ENCODE assay signal across 25 cellular contexts in genomic region chr13:106375085-106375484, GRCh38.
DNase-seq lines count a peak whose midpoint lies in the region; ATAC-seq, FAIRE-seq and TF ChIP-seq lines count a peak whose summit lies in the region.
"Had no signal": no experiment of that assay in that cellular context is flagged by ENCODE, and none has a peak within 500 bp of the region (broad histone marks: within the 10 kb centered on the region; RNA-seq: fewer than 3 reads in every experiment).

No MANE protein-coding gene starts in this region.

- H3K4ac ChIP-seq in neuronal stem cell (ENCODE audit: low read length): peak overlapping the region; percentile 6

- H3K4me3 ChIP-seq in BLaER1 treated with 17β-estradiol and CSF1 and Interleukin-3, amounts not matched to agents 10 nM and 100 nM: no peak overlapping the region
- H3K4me3 ChIP-seq in astrocyte (ENCODE audit: insufficient read depth, low read depth, low read length) (no peak overlapping the region), neuronal stem cell (ENCODE audit: low read length in 2 of 2) (no peak overlapping the region), uterus (no peak overlapping the region), body of pancreas (no peak overlapping the region)

- no peak overlapping the region for H3K9ac ChIP-seq in BLaER1 treated with 17β-estradiol and CSF1 and Interleukin-3, amounts not matched to agents 10 nM and 100 nM
- H3K9ac ChIP-seq in astrocyte (ENCODE audit: low read length): no peak overlapping the region
- H3K9ac ChIP-seq in neuronal stem cell (ENCODE audit: low read depth, low read length, poor library complexity): no peak overlapping the region

- no peak for FAIRE-seq in astrocyte (lab: Jason Lieb, UNC)
- FAIRE-seq: A204.1, D721Med, G401.6, GM12891, GM18507 had no signal

- CTCF ChIA-PET in activated naive CD4-positive, alpha-beta T cell treated with anti-CD3 and anti-CD28 coated beads for 36 hours (lab: Charles Lee): no interaction called here

- peaks cover 56% of the 10 kb centered on the region for H3K4me1 Mint-ChIP-seq in astrocyte (ENCODE audit: low read depth, unreplicated experiment)
- H3K4me1 Mint-ChIP-seq in activated naive CD4-positive, alpha-beta T cell treated with anti-CD3 and anti-CD28 coated beads for 36 hours (ENCODE audit: low read depth): peaks cover 3% of the 10 kb centered on the region
- H3K4me1 Mint-ChIP-seq: CD14-positive monocyte; CD4-positive, alpha-beta memory T cell; CD4-positive, CD25-positive, alpha-beta regulatory T cell; CD8-positive, alpha-beta memory T cell had no signal

- H3K36me3 ChIP-seq in BLaER1 treated with 17β-estradiol and CSF1 and Interleukin-3, amounts not matched to agents 10 nM and 100 nM: no peaks in the 10 kb centered on the region
- no peaks in the 10 kb centered on the region for H3K36me3 ChIP-seq in astrocyte (ENCODE audit: insufficient read depth, low read length)
- no peaks in the 10 kb centered on the region for H3K36me3 ChIP-seq in neuronal stem cell (replicated peaks in 1 of 2; ENCODE audit: control insufficient read depth in 2 of 2, insufficient read depth in 2 of 2, low read length in 2 of 2)
- no peaks in the 10 kb centered on the region for H3K36me3 ChIP-seq in uterus
- H3K36me3 ChIP-seq in body of pancreas (replicated peaks in 1 of 2; ENCODE audit: insufficient read depth in 1 of 2, low read depth in 2 of 2): no peaks in the 10 kb centered on the region
- H3K36me3 ChIP-seq: BE2C had no signal

- no peak overlapping the region for H4K91ac ChIP-seq in neuronal stem cell (ENCODE audit: low read depth, low read length, poor library complexity)

- no peak overlapping the region for H3K23ac ChIP-seq in neuronal stem cell (ENCODE audit: low read depth, low read length, poor library complexity)

- H3K18ac ChIP-seq in neuronal stem cell (ENCODE audit: low read length): peak overlapping the region; percentile 50

- H3K9me3 Mint-ChIP-seq in astrocyte (ENCODE audit: unreplicated experiment): no peaks in the 10 kb centered on the region
- H3K9me3 Mint-ChIP-seq in activated naive CD4-positive, alpha-beta T cell treated with anti-CD3 and anti-CD28 coated beads for 36 hours: no peaks in the 10 kb centered on the region
- H3K9me3 Mint-ChIP-seq: CD8-positive, alpha-beta memory T cell had no signal

- no peak overlapping the region for H3K4me3 Mint-ChIP-seq in astrocyte (ENCODE audit: unreplicated experiment)
- no peak overlapping the region for H3K4me3 Mint-ChIP-seq in activated naive CD4-positive, alpha-beta T cell treated with anti-CD3 and anti-CD28 coated beads for 36 hours
- H3K4me3 Mint-ChIP-seq: CD14-positive monocyte; CD4-positive, alpha-beta memory T cell; CD4-positive, CD25-positive, alpha-beta regulatory T cell; CD8-positive, alpha-beta memory T cell had no signal

- H3K36me3 Mint-ChIP-seq in astrocyte (ENCODE audit: low read depth, unreplicated experiment): no peaks in the 10 kb centered on the region
- no peaks in the 10 kb centered on the region for H3K36me3 Mint-ChIP-seq in activated naive CD4-positive, alpha-beta T cell treated with anti-CD3 and anti-CD28 coated beads for 36 hours (ENCODE audit: low read depth)
- H3K36me3 Mint-ChIP-seq: CD14-positive monocyte; CD4-positive, alpha-beta memory T cell; CD4-positive, CD25-positive, alpha-beta regulatory T cell; CD8-positive, alpha-beta memory T cell had no signal

- no peak overlapping the region for H2BK120ac ChIP-seq in neuronal stem cell (ENCODE audit: low read depth, low read length)

- no peaks in the 10 kb centered on the region for H3K79me2 ChIP-seq in astrocyte (ENCODE audit: insufficient read depth, low read length)

- ATAC-seq in Right ventricle myocardium superior (ENCODE audit: poor library complexity): no peak
- ATAC-seq in body of pancreas: no peak

- peak overlapping the region; percentile 85 for H3K27ac Mint-ChIP-seq in astrocyte (ENCODE audit: unreplicated experiment)
- no peak overlapping the region for H3K27ac Mint-ChIP-seq in activated naive CD4-positive, alpha-beta T cell treated with anti-CD3 and anti-CD28 coated beads for 36 hours
- H3K27ac Mint-ChIP-seq: CD14-positive monocyte; CD4-positive, alpha-beta memory T cell; CD4-positive, CD25-positive, alpha-beta regulatory T cell had no signal

- H3K27me3 Mint-ChIP-seq in astrocyte (ENCODE audit: low read depth, unreplicated experiment): no peaks in the 10 kb centered on the region
- peaks cover 23% of the 10 kb centered on the region for H3K27me3 Mint-ChIP-seq in activated naive CD4-positive, alpha-beta T cell treated with anti-CD3 and anti-CD28 coated beads for 36 hours (ENCODE audit: low read depth)
- H3K27me3 Mint-ChIP-seq: CD4-positive, CD25-positive, alpha-beta regulatory T cell had no signal

- peak overlapping the region in 9 of 11 experiments; percentile 33 to 92 (median 84); a peak in 16 of 22 replicates for H3K4me2 ChIP-seq in BLaER1 treated with 17β-estradiol and CSF1 and Interleukin-3, amounts not matched to agents 10 nM and 100 nM
- H3K4me2 ChIP-seq in astrocyte (ENCODE audit: low read length) (no peak overlapping the region), neuronal stem cell (ENCODE audit: insufficient read depth, low read length, poor library complexity, severe bottlenecking) (no peak overlapping the region)

- no CpG with 5 or more reads among the region's 20 CpGs for WGBS in neuronal stem cell (ENCODE audit: extremely low coverage in 2 of 2, insufficient read length in 2 of 2, insufficient replicate concordance in 1 of 2), 2 donors
- WGBS in body of pancreas, 2 donors: 91 to 97% methylated on average over 18 to 20 of the region's 20 CpGs

- DNase-seq in astrocyte (ENCODE audit: low read depth): no peak
- DNase-seq in neuronal stem cell (ENCODE audit: low spot score): no peak
- no peak for DNase-seq in uterus
- no peak for DNase-seq in Right ventricle myocardium superior
- no peak for DNase-seq in body of pancreas
- DNase-seq in activated naive CD4-positive, alpha-beta T cell treated with anti-CD3 and anti-CD28 coated beads for 36 hours: no peak
- no peak for DNase-seq in NOMO-1 (lab: John Stamatoyannopoulos, UW; ENCODE audit: unreplicated experiment in 2 of 2)
- DNase-seq: 8988T; ACHN; BE2C; C1 segment of cervical spinal cord; Calu3; CD4-positive, alpha-beta memory T cell; CD4-positive, CD25-positive, alpha-beta regulatory T cell; CD8-positive, alpha-beta memory T cell; COR-L47; DMS79 treated with DMSO at 0.1 percent for 48 hours; GF-D8 had no signal

- intact Hi-C loops in uterus (cut with DNase I; ENCODE audit: low total_unique reads): no loop called here
- intact Hi-C loops in Right ventricle myocardium superior (cut with DNase I): no loop called here
- intact Hi-C loops in body of pancreas (cut with DNase I): no loop called here
- intact Hi-C loops in activated naive CD4-positive, alpha-beta T cell treated with anti-CD3 and anti-CD28 coated beads for 36 hours (cut with micrococcal nuclease): loop anchor here (10.0 kb wide), 1 partner anchor 160 kb away; the partner anchor contains the start of gene EFNB2

- H4K8ac ChIP-seq in neuronal stem cell (ENCODE audit: low read depth, low read length): no peak overlapping the region

- peaks cover 0 to 15% (median 0%) of the 10 kb centered on the region in 11 experiments; a peak in 5 of 22 replicates for H3K9me3 ChIP-seq in BLaER1 treated with 17β-estradiol and CSF1 and Interleukin-3, amounts not matched to agents 10 nM and 100 nM (replicated peaks in 1 of 11)
- H3K9me3 ChIP-seq in astrocyte (ENCODE audit: insufficient read depth, low read depth, low read length) (no peaks in the 10 kb centered on the region), neuronal stem cell (replicated peaks in 1 of 2; ENCODE audit: control insufficient read depth in 2 of 2, insufficient read depth in 1 of 2, low read depth in 1 of 2, low read length in 2 of 2) (no peaks in the 10 kb centered on the region), uterus (no peaks in the 10 kb centered on the region), body of pancreas (no peaks in the 10 kb centered on the region)
- H3K9me3 ChIP-seq: BE2C had no signal

- TF ChIP-seq POLR2A in uterus (IDR thresholded peaks at IDR 0.05): no peak
- TF ChIP-seq POLR2A in body of pancreas (IDR thresholded peaks at IDR 0.05): no peak

- peaks cover 0 to 14% (median 7%) of the 10 kb centered on the region in 11 experiments; a peak in 6 of 22 replicates for H4K20me1 ChIP-seq in BLaER1 treated with 17β-estradiol and CSF1 and Interleukin-3, amounts not matched to agents 10 nM and 100 nM
- H4K20me1 ChIP-seq in astrocyte (ENCODE audit: insufficient read depth, low read length): no peaks in the 10 kb centered on the region

- no peaks in the 10 kb centered on the region for H3K79me1 ChIP-seq in neuronal stem cell (ENCODE audit: low read depth, low read length)

- peak overlapping the region; percentile 51 for H2BK15ac ChIP-seq in neuronal stem cell (ENCODE audit: low read length)

- no peak overlapping the region for H3K14ac ChIP-seq in neuronal stem cell (ENCODE audit: low read length)

- H2BK5ac ChIP-seq in neuronal stem cell (ENCODE audit: low read length): no peak overlapping the region

- peak overlapping the region; percentile 71 for H2AK5ac ChIP-seq in neuronal stem cell (ENCODE audit: low read depth, low read length)

- no peak for TF ChIP-seq CTCF in astrocyte (IDR thresholded peaks at IDR 0.05; ENCODE audit: insufficient read depth, low read depth, low read length)
- TF ChIP-seq CTCF in uterus (IDR thresholded peaks at IDR 0.05): no peak
- no peak for TF ChIP-seq CTCF in body of pancreas (IDR thresholded peaks at IDR 0.05)

- H2AFZ ChIP-seq in astrocyte (ENCODE audit: low read depth, low read length) (no peak overlapping the region), neuronal stem cell (ENCODE audit: low read length) (no peak overlapping the region)

- peaks cover 37 to 49% (median 44%) of the 10 kb centered on the region in 10 experiments for H3K4me1 ChIP-seq in BLaER1 treated with 17β-estradiol and CSF1 and Interleukin-3, amounts not matched to agents 10 nM and 100 nM
- H3K4me1 ChIP-seq in astrocyte (ENCODE audit: insufficient read depth, low read length) (peaks cover 60% of the 10 kb centered on the region), neuronal stem cell (ENCODE audit: control insufficient read depth in 2 of 2, insufficient read depth in 1 of 2, low read depth in 1 of 2, low read length in 2 of 2) (peaks cover 2 to 12% of the 10 kb centered on the region in 2 donors), uterus (no peaks in the 10 kb centered on the region), body of pancreas (no peaks in the 10 kb centered on the region)
- H3K4me1 ChIP-seq: BE2C had no signal

- no peak overlapping the region for H2BK12ac ChIP-seq in neuronal stem cell (ENCODE audit: low read length)

- peak overlapping the region in 1 of 11 experiments; percentile 26; a peak in 1 of 22 replicates for H3K27ac ChIP-seq in BLaER1 treated with 17β-estradiol and CSF1 and Interleukin-3, amounts not matched to agents 10 nM and 100 nM
- H3K27ac ChIP-seq in astrocyte (ENCODE audit: low read depth, low read length): no peak overlapping the region
- no peak overlapping the region for H3K27ac ChIP-seq in neuronal stem cell (replicated peaks; ENCODE audit: low read length)
- peak overlapping the region; percentile 53 to 55 for H3K27ac ChIP-seq in uterus
- H3K27ac ChIP-seq in body of pancreas: no peak overlapping the region

- peaks cover 0 to 15% (median 0%) of the 10 kb centered on the region in 11 experiments; a peak in 3 of 22 replicates for H3K27me3 ChIP-seq in BLaER1 treated with 17β-estradiol and CSF1 and Interleukin-3, amounts not matched to agents 10 nM and 100 nM
- no peaks in the 10 kb centered on the region for H3K27me3 ChIP-seq in astrocyte (ENCODE audit: insufficient read depth, low read length)
- H3K27me3 ChIP-seq in neuronal stem cell (ENCODE audit: control insufficient read depth in 3 of 3, insufficient read depth in 3 of 3, low read depth in 1 of 3, low read length in 3 of 3): no peaks in the 10 kb centered on the region
- no peaks in the 10 kb centered on the region for H3K27me3 ChIP-seq in uterus
- H3K27me3 ChIP-seq in body of pancreas: no peaks in the 10 kb centered on the region
- H3K27me3 ChIP-seq: BE2C had no signal

Comparison
In these comparisons a context has a peak if more than half of its experiments do, and no peak if none do; other contexts are left out.
1. H3K27ac ChIP-seq: peak in uterus (2 of 2); none in astrocyte (single experiment), neuronal stem cell (single experiment) and body of pancreas (0 of 4).
2. H3K4me2 ChIP-seq: peak in BLaER1 treated with 17β-estradiol and CSF1 and Interleukin-3, amounts not matched to agents 10 nM and 100 nM (9 of 11); none in astrocyte (single experiment) and neuronal stem cell (single experiment).